1 cellular context compared by ENCODE assay signal in the genomic region with DNA sequence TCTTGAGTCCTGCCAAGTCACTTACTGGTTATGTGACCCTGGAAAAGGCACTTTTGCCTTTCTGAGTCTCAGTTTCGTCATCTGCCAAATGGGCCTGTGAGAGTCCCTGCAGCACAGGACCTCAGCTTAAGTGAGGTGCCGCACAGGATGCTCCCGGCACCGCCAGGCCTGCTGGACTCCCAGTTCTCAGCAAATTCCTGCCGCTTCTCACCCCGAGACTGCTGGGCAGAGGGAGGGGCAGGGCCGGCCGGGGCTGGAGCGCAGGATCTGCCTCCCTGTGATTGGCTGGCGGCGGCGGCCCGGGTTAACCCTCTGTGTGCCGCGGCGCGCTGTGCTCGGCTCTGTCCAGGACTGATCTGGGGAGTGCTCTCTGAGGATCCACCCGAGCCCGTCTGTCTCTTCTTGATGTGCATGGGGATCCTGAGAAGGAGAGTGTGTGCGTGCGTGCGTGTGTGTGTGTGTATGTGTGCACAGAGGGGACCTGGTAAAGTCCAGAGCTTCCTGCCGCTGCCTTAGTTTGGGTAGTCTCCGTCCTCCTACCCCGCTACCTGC.
TF ChIP-seq lines count a peak whose summit lies in the region.

No MANE protein-coding gene starts in this region.

TF ChIP-seq in A549, 52 proteins besides CTCF, POLR2A, EP300 and RAD21 (continued from another document):
- no peak for TF ChIP-seq RFX5 (IDR thresholded peaks at IDR 0.05)
- TF ChIP-seq NPAS2 (CRISPR knock-in tag; IDR thresholded peaks at IDR 0.05; ENCODE audit: borderline replicate concordance) = no peak
- TF ChIP-seq RCOR1 (IDR thresholded peaks at IDR 0.05; ENCODE audit: low read depth, low read length) = peak; percentile 97
- 0 out of 5 replicates have a peak, but pooled peaks of 1 of the 2 experiments have one; percentile 54 for TF ChIP-seq JUN (IDR thresholded peaks at IDR 0.05)
- TF ChIP-seq, protein P1, sequence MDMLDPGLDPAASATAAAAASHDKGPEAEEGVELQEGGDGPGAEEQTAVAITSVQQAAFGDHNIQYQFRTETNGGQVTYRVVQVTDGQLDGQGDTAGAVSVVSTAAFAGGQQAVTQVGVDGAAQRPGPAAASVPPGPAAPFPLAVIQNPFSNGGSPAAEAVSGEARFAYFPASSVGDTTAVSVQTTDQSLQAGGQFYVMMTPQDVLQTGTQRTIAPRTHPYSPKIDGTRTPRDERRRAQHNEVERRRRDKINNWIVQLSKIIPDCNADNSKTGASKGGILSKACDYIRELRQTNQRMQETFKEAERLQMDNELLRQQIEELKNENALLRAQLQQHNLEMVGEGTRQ (IDR thresholded peaks at IDR 0.05) = no peak
- TF ChIP-seq FOSB (CRISPR knock-in tag; IDR thresholded peaks at IDR 0.05) = no peak
- peak; percentile 100 for TF ChIP-seq KDM1A (IDR thresholded peaks at IDR 0.05; ENCODE audit: low read depth)
- peak; percentile 99 for TF ChIP-seq HDAC2 (IDR thresholded peaks at IDR 0.05)
- TF ChIP-seq ZSCAN20 (CRISPR knock-in tag; IDR thresholded peaks at IDR 0.05) = no peak
- no peak for TF ChIP-seq GATA3 (IDR thresholded peaks at IDR 0.05; ENCODE audit: borderline replicate concordance)
- TF ChIP-seq CHD4 (IDR thresholded peaks at IDR 0.05; ENCODE audit: borderline replicate concordance) = peak; percentile 96
- 0 out of 2 replicates have a peak, but pooled peaks have one; percentile 45 for TF ChIP-seq TFCP2L1 (CRISPR knock-in tag; IDR thresholded peaks at IDR 0.05)
- 0 out of 2 replicates have a peak, but pooled peaks have one; percentile 18 for TF ChIP-seq ESRRA (IDR thresholded peaks at IDR 0.05; ENCODE audit: borderline replicate concordance, low read length)
- no peak for TF ChIP-seq HEYL (CRISPR knock-in tag; IDR thresholded peaks at IDR 0.05)
- TF ChIP-seq RNF2 (IDR thresholded peaks at IDR 0.05; ENCODE audit: borderline replicate concordance, low read depth) = no peak
- TF ChIP-seq EHMT2 (IDR thresholded peaks at IDR 0.05; ENCODE audit: low read depth) = no peak
- TF ChIP-seq CEBPB (IDR thresholded peaks at IDR 0.05) = no peak
- TF ChIP-seq CHD2 (IDR thresholded peaks at IDR 0.05; ENCODE audit: low read length, partially characterized antibody) = no peak
- TF ChIP-seq SMC3 (IDR thresholded peaks at IDR 0.05) = no peak
- TF ChIP-seq, protein P2, sequence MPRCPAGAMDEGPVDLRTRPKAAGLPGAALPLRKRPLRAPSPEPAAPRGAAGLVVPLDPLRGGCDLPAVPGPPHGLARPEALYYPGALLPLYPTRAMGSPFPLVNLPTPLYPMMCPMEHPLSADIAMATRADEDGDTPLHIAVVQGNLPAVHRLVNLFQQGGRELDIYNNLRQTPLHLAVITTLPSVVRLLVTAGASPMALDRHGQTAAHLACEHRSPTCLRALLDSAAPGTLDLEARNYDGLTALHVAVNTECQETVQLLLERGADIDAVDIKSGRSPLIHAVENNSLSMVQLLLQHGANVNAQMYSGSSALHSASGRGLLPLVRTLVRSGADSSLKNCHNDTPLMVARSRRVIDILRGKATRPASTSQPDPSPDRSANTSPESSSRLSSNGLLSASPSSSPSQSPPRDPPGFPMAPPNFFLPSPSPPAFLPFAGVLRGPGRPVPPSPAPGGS (IDR thresholded peaks at IDR 0.05) = no peak
- no peak for TF ChIP-seq PHF8 (IDR thresholded peaks at IDR 0.05; ENCODE audit: borderline replicate concordance, low read depth)
